Comparison of ENCODE assay signal across 20 cellular contexts in genomic region chr4:158999166-158999682, GRCh38.
A peak's percentile ranks its signal among the peaks of the same experiment; 100 is the strongest.
DNase-seq lines count a peak whose midpoint lies in the region; ATAC-seq, FAIRE-seq and TF ChIP-seq lines count a peak whose summit lies in the region.
"Had no signal": no experiment of that assay in that cellular context is flagged by ENCODE, and none has a peak within 500 bp of the region (broad histone marks: within the 10 kb centered on the region; RNA-seq: fewer than 3 reads in every experiment).

No MANE protein-coding gene starts in this region.

- H3K4me3 Mint-ChIP-seq in HFFc6, result no peak overlapping the region
- H3K4me3 Mint-ChIP-seq: CD8-positive, alpha-beta T cell; GM23338 had no signal

- BruUV-seq in HepG2 (replicated peaks; lab: Mats Ljungman, UMichigan), result no TSS peak

- peaks cover 45% of the 10 kb centered on the region for H3K4me1 Mint-ChIP-seq in HFFc6 (ENCODE audit: low read depth)

- DNase-seq in HepG2 (ENCODE audit: low spot score), result no peak
- DNase-seq in NOMO-1 treated with DMSO at 0.1 percent for 48 hours (lab: John Stamatoyannopoulos, UW; ENCODE audit: unreplicated experiment), result peak; percentile 60
- peak; percentile 26 for DNase-seq in fibroblast of villous mesenchyme (ENCODE audit: low read depth)
- no peak for DNase-seq in stimulated activated naive CD4-positive, alpha-beta T cell (lab: John Stamatoyannopoulos, UW)
- DNase-seq in activated T-cell treated with anti-CD3 and anti-CD28 coated beads, Interleukin-2, amount 50 U/mL, for 48 hours, result no peak
- DNase-seq in HFFc6, result no peak
- DNase-seq: Calu3; CD8-positive, alpha-beta T cell; GF-D8; HCEC 1CT; KBM-7; MV-4-11; NCI-H2029; NCI-H2171 treated with DMSO at 0.1 percent for 48 hours; NCI-H82; SHP77 treated with DMSO at 0.1 percent for 48 hours; SK-N-SH had no signal

- peaks cover 1 to 33% (median 15%) of the 10 kb centered on the region in 4 donors for H3K4me1 ChIP-seq in liver (ENCODE audit: control insufficient read depth in 4 of 4, insufficient read depth in 4 of 4, low read length in 3 of 4)
- H3K4me1 ChIP-seq in HepG2 (ENCODE audit: insufficient read depth, low read length), result 0 out of 2 replicates have a peak, but pooled peaks cover 8% of the 10 kb centered on the region

- H3K9ac ChIP-seq in liver (ENCODE audit: low read depth in 1 of 2, low read length in 2 of 2), result no peak overlapping the region
- no peak overlapping the region for H3K9ac ChIP-seq in HepG2 (ENCODE audit: insufficient read depth, low read depth, low read length)
- H3K9ac ChIP-seq: BLaER1 treated with 17β-estradiol and CSF1 and Interleukin-3, amounts not matched to agents 10 nM and 100 nM; SK-N-SH had no signal

- no peak for TF ChIP-seq POLR2A in HepG2 (IDR thresholded peaks at IDR 0.05; ENCODE audit: insufficient read depth in 1 of 2, low read depth in 2 of 2, low read length in 2 of 2)

- H3K79me2 ChIP-seq in HepG2 (ENCODE audit: insufficient read depth, low read length), result no peaks in the 10 kb centered on the region

- H3K9me3 ChIP-seq in liver (ENCODE audit: control insufficient read depth in 4 of 4, low read length in 3 of 4) (no peaks in the 10 kb centered on the region), HepG2 (ENCODE audit: low read length) (no peaks in the 10 kb centered on the region)
- H3K9me3 ChIP-seq: SK-N-SH had no signal

- H3K27me3 Mint-ChIP-seq in HFFc6 (ENCODE audit: insufficient read depth), result no peaks in the 10 kb centered on the region

- TF ChIP-seq CTCF in liver (IDR thresholded peaks at IDR 0.05; ENCODE audit: low read depth, low read length, missing input control) (no peak), HepG2 (CRISPR knock-in tag; IDR thresholded peaks at IDR 0.05) (no peak), fibroblast of villous mesenchyme (IDR thresholded peaks at IDR 0.05; ENCODE audit: insufficient read depth, low read depth, low read length) (no peak), HFFc6 (IDR thresholded peaks at IDR 0.05) (no peak)

- in situ Hi-C loops in HepG2 (cut with HindIII; ENCODE audit: extremely low pct_ligation_motif_present, low pct_unique_long_range_greater_than_20kb), result no loop called here

- H3K27me3 ChIP-seq in liver (ENCODE audit: control insufficient read depth in 4 of 4, insufficient read depth in 4 of 4, low read length in 3 of 4), result no peaks in the 10 kb centered on the region
- H3K27me3 ChIP-seq in HepG2 (ENCODE audit: control insufficient read depth in 1 of 2, insufficient read depth in 2 of 2, low read length in 2 of 2), result no peaks in the 10 kb centered on the region
- H3K27me3 ChIP-seq: BLaER1 treated with 17β-estradiol and CSF1 and Interleukin-3, amounts not matched to agents 10 nM and 100 nM had no signal

- H3K27ac ChIP-seq in liver (ENCODE audit: low read depth in 1 of 2, low read length in 2 of 2) (peak overlapping the region; percentile 20 to 41), HepG2 (ENCODE audit: extremely low read length, insufficient read depth, low read length) (no peak overlapping the region)
- H3K27ac ChIP-seq: BLaER1 treated with 17β-estradiol and CSF1 and Interleukin-3, amounts not matched to agents 10 nM and 100 nM had no signal

- no peaks in the 10 kb centered on the region for H3K9me3 Mint-ChIP-seq in HFFc6
- H3K9me3 Mint-ChIP-seq: CD8-positive, alpha-beta T cell; GM23338 had no signal

- TF ChIP-seq RAD21 in liver (IDR thresholded peaks at IDR 0.05) (peak; percentile 19 to 24), HepG2 (CRISPR knock-in tag; IDR thresholded peaks at IDR 0.05) (no peak)

- CTCF ChIA-PET in HepG2 (lab: Yijun Ruan, JAX; ENCODE audit: low intra/inter-chr PET ratio, low total read pairs), result no interaction called here

- intact Hi-C loops in HepG2 (cut with micrococcal nuclease; ENCODE audit: unreplicated experiment), result no loop called here

- H3K27ac Mint-ChIP-seq in HFFc6, result no peak overlapping the region
- H3K27ac Mint-ChIP-seq: CD8-positive, alpha-beta T cell; GM23338 had no signal

- no peak overlapping the region for H3K4me2 ChIP-seq in HepG2 (ENCODE audit: low read depth, low read length)
- H3K4me2 ChIP-seq: BLaER1 treated with 17β-estradiol and CSF1 and Interleukin-3, amounts not matched to agents 10 nM and 100 nM; GM23338; SK-N-SH had no signal

- TF ChIP-seq EP300 in HepG2 (IDR thresholded peaks at IDR 0.05; ENCODE audit: low read depth in 2 of 2, low read length in 2 of 2) (no peak), HepG2 (CRISPR knock-in tag; IDR thresholded peaks at IDR 0.05; ENCODE audit: borderline replicate concordance) (no peak)

- H3K36me3 Mint-ChIP-seq in HFFc6 (ENCODE audit: low read depth), result no peaks in the 10 kb centered on the region
- H3K36me3 Mint-ChIP-seq: CD8-positive, alpha-beta T cell had no signal

- H3K4me3 ChIP-seq in liver (ENCODE audit: low read depth in 1 of 3, low read length in 3 of 3) (no peak overlapping the region), HepG2 (replicated peaks in 1 of 3; ENCODE audit: insufficient read depth in 1 of 3, low read depth in 2 of 3, low read length in 3 of 3) (no peak overlapping the region), fibroblast of villous mesenchyme (ENCODE audit: low read depth, low read length) (no peak overlapping the region)
- H3K4me3 ChIP-seq: BLaER1 treated with 17β-estradiol and CSF1 and Interleukin-3, amounts not matched to agents 10 nM and 100 nM; GM23338 had no signal

- no peak overlapping the region for H2AFZ ChIP-seq in HepG2 (ENCODE audit: low read length)
- H2AFZ ChIP-seq: GM23338 had no signal

- POLR2A ChIA-PET in HepG2 (lab: Yijun Ruan, JAX), result no interaction called here

- H4K20me1 ChIP-seq in HepG2 (ENCODE audit: insufficient read depth, low read length), result no peaks in the 10 kb centered on the region
- H4K20me1 ChIP-seq: BLaER1 treated with 17β-estradiol and CSF1 and Interleukin-3, amounts not matched to agents 10 nM and 100 nM had no signal

- FAIRE-seq in HepG2 (lab: Jason Lieb, UNC), result no peak

- ATAC-seq in HepG2, result no peak
- ATAC-seq: CD8-positive, alpha-beta T cell; GM23338 had no signal

- no peaks in the 10 kb centered on the region for H3K36me3 ChIP-seq in liver (ENCODE audit: control insufficient read depth in 4 of 4, insufficient read depth in 3 of 4, low read depth in 1 of 4, low read length in 3 of 4)
- no peaks in the 10 kb centered on the region for H3K36me3 ChIP-seq in HepG2 (replicated peaks in 1 of 2; ENCODE audit: control insufficient read depth in 1 of 2, insufficient read depth in 2 of 2, low read length in 2 of 2)
- H3K36me3 ChIP-seq: BLaER1 treated with 17β-estradiol and CSF1 and Interleukin-3, amounts not matched to agents 10 nM and 100 nM had no signal

TF ChIP-seq in liver, 16 proteins besides CTCF, POLR2A, EP300 and RAD21:
- TF ChIP-seq HNF4A (conservative IDR thresholded peaks at IDR 0.05), result peak in 1 of 2 donors; percentile 18
- TF ChIP-seq, protein P1, sequence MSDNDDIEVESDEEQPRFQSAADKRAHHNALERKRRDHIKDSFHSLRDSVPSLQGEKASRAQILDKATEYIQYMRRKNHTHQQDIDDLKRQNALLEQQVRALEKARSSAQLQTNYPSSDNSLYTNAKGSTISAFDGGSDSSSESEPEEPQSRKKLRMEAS (IDR thresholded peaks at IDR 0.05), result no peak

TF ChIP-seq in HepG2, 621 proteins besides CTCF, POLR2A, EP300 and RAD21:
- TF ChIP-seq ZFYVE20 (CRISPR knock-in tag; IDR thresholded peaks at IDR 0.05; ENCODE audit: borderline replicate concordance, low read depth), result no peak
- no peak for TF ChIP-seq KLF13 (CRISPR knock-in tag; IDR thresholded peaks at IDR 0.05)

Comparison
In these comparisons a context has a peak if more than half of its experiments do, and no peak if none do; other contexts are left out.
1. DNase-seq: peak in NOMO-1 treated with DMSO at 0.1 percent for 48 hours (single experiment) and fibroblast of villous mesenchyme (single experiment); none in HepG2 (single experiment), stimulated activated naive CD4-positive, alpha-beta T cell (0 of 6), activated T-cell treated with anti-CD3 and anti-CD28 coated beads, Interleukin-2, amount 50 U/mL, for 48 hours (0 of 2) and HFFc6 (single experiment).